Comparison of ENCODE assay signal across 8 cellular contexts in the genomic region with DNA sequence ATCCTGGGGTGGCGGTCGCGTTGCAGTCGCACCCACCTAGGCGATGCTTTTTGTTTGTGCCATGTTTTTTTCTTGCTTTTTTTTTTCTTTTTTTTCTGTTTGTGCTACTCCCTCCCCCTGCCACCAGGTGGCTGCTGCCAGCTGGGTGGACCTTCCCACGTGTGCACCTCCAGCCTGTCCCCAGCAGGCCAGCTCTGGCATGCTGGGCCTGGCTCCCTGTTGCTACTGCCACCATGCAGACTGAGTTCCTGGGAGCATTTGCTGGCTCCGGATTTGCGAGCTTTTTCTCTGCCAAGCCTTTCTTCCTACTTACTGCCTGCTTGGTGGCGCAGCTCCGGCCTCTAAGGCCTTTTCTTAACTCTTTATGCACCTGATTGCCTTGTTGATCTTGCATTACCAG.
DNase-seq lines count a peak whose midpoint lies in the region; ATAC-seq and TF ChIP-seq lines count a peak whose summit lies in the region.

No MANE protein-coding gene starts in this region.

- H3K27me3 ChIP-seq in BE2C, result no peaks in the 10 kb centered on the region

- H3K9me3 Mint-ChIP-seq in progenitor cell of endocrine pancreas (ENCODE audit: low read depth), result peaks cover 22% of the 10 kb centered on the region

- peaks cover 5% of the 10 kb centered on the region for H3K36me3 Mint-ChIP-seq in progenitor cell of endocrine pancreas (ENCODE audit: insufficient read depth)

- H3K4me3 Mint-ChIP-seq in progenitor cell of endocrine pancreas (ENCODE audit: low read depth), result no peak overlapping the region

- H3K4me1 ChIP-seq in BE2C, result peaks cover 14% of the 10 kb centered on the region

- peak; percentile 81 for DNase-seq in BE2C
- peak; percentile 9 for DNase-seq in NCI-H460 (ENCODE audit: extremely low read depth, low read depth)
- peak; percentile 5 for DNase-seq in epithelial cell of prostate (ENCODE audit: low read depth, low spot score)
- no peak for DNase-seq in progenitor cell of endocrine pancreas (ENCODE audit: low spot score, unreplicated experiment)
- DNase-seq in DMS153 (lab: John Stamatoyannopoulos, UW), result no peak
- DNase-seq in NCI-H187 treated with DMSO at 0.1 percent for 48 hours (lab: John Stamatoyannopoulos, UW), result no peak

- TF ChIP-seq CTCF in BE2C (IDR thresholded peaks at IDR 0.05; ENCODE audit: low read depth, low read length) (peak; percentile 85), progenitor cell of endocrine pancreas (IDR thresholded peaks at IDR 0.05; ENCODE audit: unreplicated experiment) (peak; percentile 54)

- no peak overlapping the region for H3K27ac ChIP-seq in epithelial cell of prostate

- peaks cover 8% of the 10 kb centered on the region for H3K4me1 Mint-ChIP-seq in progenitor cell of endocrine pancreas (ENCODE audit: low read depth)

- peak; percentile 82 for ATAC-seq in GM18520 (IDR thresholded peaks at IDR 0.05; ENCODE audit: unreplicated experiment)
- peak; percentile 95 for ATAC-seq in HG02884 (IDR thresholded peaks at IDR 0.05; ENCODE audit: unreplicated experiment)

- no peaks in the 10 kb centered on the region for H3K36me3 ChIP-seq in BE2C

- no peak overlapping the region for H3K27ac Mint-ChIP-seq in progenitor cell of endocrine pancreas

- H3K4me3 ChIP-seq in BE2C (ENCODE audit: low read depth, low read length), result peak overlapping the region; percentile 49

- no peaks in the 10 kb centered on the region for H3K27me3 Mint-ChIP-seq in progenitor cell of endocrine pancreas

- H3K9me3 ChIP-seq in BE2C, result no peaks in the 10 kb centered on the region

Comparison
In these comparisons a context has a peak if more than half of its experiments do, and no peak if none do; other contexts are left out.
1. DNase-seq: peak in BE2C (single experiment), NCI-H460 (single experiment) and epithelial cell of prostate (single experiment); none in progenitor cell of endocrine pancreas (single experiment), DMS153 (single experiment) and NCI-H187 treated with DMSO at 0.1 percent for 48 hours (single experiment).